20 cellular contexts compared by ENCODE assay signal in genomic region chr1:166695115-166695514, GRCh38.
"Had no signal": no experiment of that assay in that cellular context is flagged by ENCODE, and none has a peak within 500 bp of the region (broad histone marks: within the 10 kb centered on the region; RNA-seq: fewer than 3 reads in every experiment).

No MANE protein-coding gene starts in this region.

- H3K4me3 ChIP-seq: ascending aorta, esophagus muscularis mucosa, gastroesophageal sphincter, heart left ventricle, lung, pancreas, smooth muscle cell, stomach had no signal

- H3K27ac ChIP-seq: ascending aorta, esophagus muscularis mucosa, gastroesophageal sphincter, heart left ventricle, pancreas, stomach had no signal

- DNase-seq: activated CD4-positive, alpha-beta T cell treated with anti-CD3 and anti-CD28 coated beads, Interleukin-2, amount 50 U/mL, for 4 hours; activated effector memory CD4-positive, alpha-beta T cell treated with anti-CD3 and anti-CD28 coated beads, Interleukin-2, amount 50 U/mL, for 16 hours; activated naive CD4-positive, alpha-beta T cell treated with anti-CD3 and anti-CD28 coated beads, Interleukin-2, amount 50 U/mL, for 16 hours; activated T-cell treated with anti-CD3 and anti-CD28 coated beads, Interleukin-2, amount 50 U/mL, for 72 hours; cerebellar nuclear complex; cortex of kidney; effector CD8-positive, alpha-beta T cell; heart left ventricle; kidney; natural killer cell; pancreas; stimulated activated CD4-positive, alpha-beta T cell treated with anti-CD3 and anti-CD28 coated beads, Interleukin-4, amount 100 ng/mL, for 1 hour; stomach had no signal

- H3K36me3 ChIP-seq: ascending aorta, esophagus muscularis mucosa, gastroesophageal sphincter, heart left ventricle, pancreas, stomach had no signal

- H3K9me3 ChIP-seq: ascending aorta, esophagus muscularis mucosa, gastroesophageal sphincter, heart left ventricle, pancreas, stomach had no signal

- H3K27me3 ChIP-seq: ascending aorta, pancreas, stomach had no signal

- ATAC-seq: activated T-cell treated with anti-CD3 and anti-CD28 coated beads, Interleukin-2, amount 50 U/mL, for 72 hours; gastroesophageal sphincter; heart left ventricle; left lobe of liver; natural killer cell; pancreas; sciatic nerve had no signal

- H3K4me1 ChIP-seq: ascending aorta, esophagus muscularis mucosa, gastroesophageal sphincter, heart left ventricle, pancreas, stomach had no signal
